ENCODE assay signal across 27 cellular contexts in the genomic region with DNA sequence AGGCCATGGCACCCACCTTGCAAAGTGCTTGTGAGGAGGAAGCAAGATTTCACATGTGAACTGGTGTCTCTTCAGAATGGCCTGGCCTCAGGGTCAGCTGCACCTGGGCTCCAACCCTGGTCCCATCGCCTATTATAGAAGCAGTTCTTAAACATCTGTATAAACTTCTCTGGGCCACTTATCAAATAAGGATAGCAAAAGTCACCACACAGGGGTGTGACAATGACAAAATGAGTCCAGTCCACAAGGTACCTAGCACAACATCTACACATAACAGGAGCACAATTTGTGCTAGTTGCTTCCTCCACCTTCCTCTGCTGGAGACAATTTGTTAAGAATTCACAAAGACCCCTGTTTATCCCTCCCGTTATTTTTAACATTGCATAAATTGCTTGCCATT.
"Had no signal": no experiment of that assay in that cellular context is flagged by ENCODE, and none has a peak within 500 bp of the region (broad histone marks: within the 10 kb centered on the region; RNA-seq: fewer than 3 reads in every experiment).

No MANE protein-coding gene starts in this region.

- H3K9me3 ChIP-seq: breast epithelium, colonic mucosa, right lobe of liver, upper lobe of right lung had no signal

- H3K4me1 ChIP-seq: breast epithelium, colonic mucosa, right lobe of liver, upper lobe of right lung had no signal

- FAIRE-seq: frontal cortex had no signal

- DNase-seq: activated CD4-positive, alpha-beta T cell treated with anti-CD3 and anti-CD28 coated beads, Interleukin-2, amount 50 U/mL, for 1 hour; activated CD8-positive, alpha-beta T cell treated with anti-CD3 and anti-CD28 coated beads for 36 hours; activated gamma-delta T cell treated with Interleukin-2 at 50 U/mL for 16 hours; activated naive CD8-positive, alpha-beta T cell treated with anti-CD3 and anti-CD28 coated beads, Interleukin-2, amount 50 U/mL, for 24 hours; activated T-cell treated with anti-CD3 and anti-CD28 coated beads, Interleukin-2, amount 50 U/mL, for 4 hours; cerebellar nuclear complex; colonic mucosa; dorsolateral prefrontal cortex; effector memory CD4-positive, alpha-beta T cell; islet precursor cell; naive thymus-derived CD4-positive, alpha-beta T cell; posterior cingulate gyrus; right lobe of liver; stimulated activated CD4-positive, alpha-beta T cell treated with anti-CD3 and anti-CD28 coated beads, Interleukin-12 subunit alpha, Interleukin-12 subunit beta, amount 100 ng/mL, for 4 hours; stimulated activated CD4-positive, alpha-beta T cell treated with anti-CD3 and anti-CD28 coated beads, Interleukin-4, amount 100 ng/mL, for 1 hour; stimulated activated naive CD8-positive, alpha-beta T cell treated with anti-CD3 and anti-CD28 coated beads, Interleukin-15, Interleukin-2, amounts not matched to agents 100 U/mL and 50 U/mL, for 24 hours; T-helper 2 cell; upper lobe of right lung had no signal

- H3K4me1 Mint-ChIP-seq: activated naive CD4-positive, alpha-beta T cell treated with anti-CD3 and anti-CD28 coated beads, Interleukin-2, amount 50 U/mL, for 24 hours; activated naive CD8-positive, alpha-beta T cell treated with anti-CD3 and anti-CD28 coated beads, Interleukin-2, amount 50 U/mL, for 24 hours; activated T-helper 17 cell treated with anti-CD3 and anti-CD28 coated beads, Interleukin-2, amount 50 U/mL, for 72 hours; naive thymus-derived CD4-positive, alpha-beta T cell; neural crest cell; WTC11 had no signal

- H3K27ac ChIP-seq: breast epithelium, colonic mucosa, dorsolateral prefrontal cortex, hepatocyte, right lobe of liver, skin epidermis, upper lobe of right lung had no signal

- H3K27me3 ChIP-seq: breast epithelium, colonic mucosa, dorsolateral prefrontal cortex, hepatocyte, right lobe of liver, upper lobe of right lung had no signal

- H3K4me3 ChIP-seq: breast epithelium, colonic mucosa, dorsolateral prefrontal cortex, hepatocyte, right lobe of liver, skin epidermis, upper lobe of right lung had no signal

- H3K27ac Mint-ChIP-seq: activated CD8-positive, alpha-beta T cell treated with anti-CD3 and anti-CD28 coated beads for 36 hours; activated naive CD4-positive, alpha-beta T cell treated with anti-CD3 and anti-CD28 coated beads, Interleukin-2, amount 50 U/mL, for 24 hours; activated naive CD8-positive, alpha-beta T cell treated with anti-CD3 and anti-CD28 coated beads, Interleukin-2, amount 50 U/mL, for 24 hours; activated T-helper 17 cell treated with anti-CD3 and anti-CD28 coated beads, Interleukin-2, amount 50 U/mL, for 72 hours; naive thymus-derived CD4-positive, alpha-beta T cell; WTC11 had no signal

- ATAC-seq: activated CD8-positive, alpha-beta T cell treated with anti-CD3 and anti-CD28 coated beads for 36 hours; activated naive CD8-positive, alpha-beta T cell treated with anti-CD3 and anti-CD28 coated beads, Interleukin-2, amount 50 U/mL, for 24 hours; activated T-cell treated with anti-CD3 and anti-CD28 coated beads, Interleukin-2, amount 50 U/mL, for 4 hours; activated T-helper 17 cell treated with anti-CD3 and anti-CD28 coated beads, Interleukin-2, amount 50 U/mL, for 72 hours; naive thymus-derived CD4-positive, alpha-beta T cell; right lobe of liver; stimulated activated naive CD8-positive, alpha-beta T cell treated with anti-CD3 and anti-CD28 coated beads, Interleukin-15, Interleukin-2, amounts not matched to agents 100 U/mL and 50 U/mL, for 24 hours; upper lobe of right lung; WTC11 had no signal

- H3K9me3 Mint-ChIP-seq: activated CD8-positive, alpha-beta T cell treated with anti-CD3 and anti-CD28 coated beads for 36 hours; activated naive CD4-positive, alpha-beta T cell treated with anti-CD3 and anti-CD28 coated beads, Interleukin-2, amount 50 U/mL, for 24 hours; activated naive CD8-positive, alpha-beta T cell treated with anti-CD3 and anti-CD28 coated beads, Interleukin-2, amount 50 U/mL, for 24 hours; activated T-cell treated with anti-CD3 and anti-CD28 coated beads, Interleukin-2, amount 50 U/mL, for 4 hours; activated T-helper 17 cell treated with anti-CD3 and anti-CD28 coated beads, Interleukin-2, amount 50 U/mL, for 72 hours; naive thymus-derived CD4-positive, alpha-beta T cell; neural crest cell had no signal

- H3K4me3 Mint-ChIP-seq: activated CD8-positive, alpha-beta T cell treated with anti-CD3 and anti-CD28 coated beads for 36 hours; activated naive CD4-positive, alpha-beta T cell treated with anti-CD3 and anti-CD28 coated beads, Interleukin-2, amount 50 U/mL, for 24 hours; activated naive CD8-positive, alpha-beta T cell treated with anti-CD3 and anti-CD28 coated beads, Interleukin-2, amount 50 U/mL, for 24 hours; activated T-cell treated with anti-CD3 and anti-CD28 coated beads, Interleukin-2, amount 50 U/mL, for 4 hours; activated T-helper 17 cell treated with anti-CD3 and anti-CD28 coated beads, Interleukin-2, amount 50 U/mL, for 72 hours; mesothelial cell of epicardium; naive thymus-derived CD4-positive, alpha-beta T cell; neural crest cell; WTC11 had no signal

- H3K36me3 ChIP-seq: breast epithelium, colonic mucosa, right lobe of liver, upper lobe of right lung had no signal

- H3K36me3 Mint-ChIP-seq: activated naive CD4-positive, alpha-beta T cell treated with anti-CD3 and anti-CD28 coated beads, Interleukin-2, amount 50 U/mL, for 24 hours; mesothelial cell of epicardium; naive thymus-derived CD4-positive, alpha-beta T cell; WTC11 had no signal
